In the genomic region with DNA sequence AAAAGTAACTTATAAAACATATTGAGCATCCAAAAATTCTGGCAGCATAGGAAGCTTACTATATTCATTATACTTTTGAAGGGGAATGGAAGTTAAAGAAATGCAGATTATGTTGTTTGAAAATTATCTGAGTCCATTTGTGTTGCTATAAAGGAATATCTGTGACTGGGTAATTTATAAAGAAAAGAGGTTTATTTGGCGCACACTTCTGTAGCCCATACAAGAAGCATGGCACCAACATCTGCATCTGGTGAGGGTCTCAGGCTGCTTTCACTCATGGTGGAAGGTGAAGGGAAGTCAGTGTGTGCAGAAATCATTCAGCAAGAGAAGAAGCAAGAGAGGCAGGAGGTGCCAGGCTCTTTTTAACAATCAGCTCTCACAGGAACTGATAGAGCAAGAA, we compare ENCODE assay signal across 7 cellular contexts.
"Had no signal": no experiment of that assay in that cellular context is flagged by ENCODE, and none has a peak within 500 bp of the region (broad histone marks: within the 10 kb centered on the region; RNA-seq: fewer than 3 reads in every experiment).

No MANE protein-coding gene starts in this region.

- H3K27me3 Mint-ChIP-seq: IgD-negative memory B cell had no signal

- H3K4me3 Mint-ChIP-seq: HFFc6, IgD-negative memory B cell had no signal

- H3K27ac ChIP-seq: GM23248 had no signal

- H3K9me3 Mint-ChIP-seq: HFFc6, IgD-negative memory B cell had no signal

- H3K4me3 ChIP-seq: GM23248, HAP-1 had no signal

- H3K36me3 ChIP-seq: HAP-1 had no signal

- H3K27ac Mint-ChIP-seq: HFFc6, IgD-negative memory B cell had no signal

- H3K36me3 Mint-ChIP-seq: IgD-negative memory B cell had no signal

- H3K9me3 ChIP-seq: HAP-1 had no signal

- DNase-seq: GM23248, GOT3, H7, HFFc6 had no signal

- H2AFZ ChIP-seq: GM23248 had no signal

- ATAC-seq: HCT116 had no signal

- H3K9ac ChIP-seq: GM23248 had no signal

- H3K4me1 ChIP-seq: HAP-1 had no signal
